ENCODE assay signal across 8 cellular contexts in the genomic region with DNA sequence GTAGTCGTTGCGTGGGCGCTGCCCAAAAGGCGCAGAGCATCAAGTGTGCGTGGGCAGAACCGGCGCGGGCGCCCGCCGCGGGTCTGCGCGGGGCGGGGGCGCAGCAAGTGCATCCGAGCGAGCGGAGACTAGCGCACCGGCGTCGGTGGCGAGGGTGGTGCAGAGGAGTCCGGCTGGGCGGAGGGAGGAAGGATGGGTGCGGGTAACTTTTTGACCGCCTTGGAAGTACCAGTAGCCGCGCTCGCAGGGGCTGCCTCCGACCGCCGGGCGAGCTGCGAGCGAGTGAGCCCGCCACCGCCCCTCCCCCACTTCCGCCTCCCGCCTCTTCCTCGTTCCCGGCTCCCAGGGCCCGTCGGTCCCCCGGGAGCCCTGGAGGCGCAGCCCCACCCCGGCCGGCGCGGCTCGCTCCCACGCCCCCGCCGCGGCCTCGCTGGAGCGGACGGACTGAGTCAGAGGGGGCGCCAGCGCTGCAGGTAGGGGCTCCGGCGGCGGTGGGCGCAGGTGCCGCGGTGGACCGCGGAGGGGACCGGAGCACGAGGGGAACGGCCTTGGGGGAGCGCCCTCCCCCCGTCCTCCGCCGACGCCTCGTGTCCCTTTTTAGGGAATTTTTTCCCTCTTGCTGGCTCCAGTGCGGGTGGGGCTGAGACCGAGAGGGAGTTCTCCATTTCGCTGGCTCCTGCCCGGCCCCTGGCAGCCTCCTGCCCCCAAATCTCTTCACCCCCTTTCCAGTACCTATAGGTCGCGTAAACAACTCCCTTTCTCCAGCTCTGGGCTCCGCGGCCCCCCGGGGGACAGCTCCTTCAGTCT. TPM values are rescaled to one million over a fixed set of nuclear protein-coding genes. Genes with fewer than 3 reads are reported as not detected.
DNase-seq lines count a peak whose midpoint lies in the region; ATAC-seq and TF ChIP-seq lines count a peak whose summit lies in the region.

No MANE protein-coding gene starts in this region.

- H3K36me3 Mint-ChIP-seq in activated naive CD8-positive, alpha-beta T cell treated with anti-CD3 and anti-CD28 coated beads, Interleukin-2, amount 50 U/mL, for 24 hours (ENCODE audit: low read depth): peaks cover 19% of the 10 kb centered on the region

- intact Hi-C loops in cardiac septum (cut with DNase I) (loop anchor here (2.0 to 5.0 kb wide), 3 partner anchors 34 to 64 kb away; no protein-coding TSS in a partner anchor), uterus (cut with DNase I; ENCODE audit: low total_unique reads) (no loop called here)

- peaks cover 3% of the 10 kb centered on the region for H3K79me2 ChIP-seq in osteoblast (ENCODE audit: insufficient read depth, low read length)

- peaks cover 5% of the 10 kb centered on the region for H4K20me1 ChIP-seq in osteoblast (ENCODE audit: insufficient read depth, low read length)

- in situ Hi-C loops in ACHN (cut with HindIII; ENCODE audit: low pct_ligation_motif_present, low pct_unique_long_range_greater_than_20kb, low sequenced_read_pairs): no loop called here

- H3K4me3 ChIP-seq in HFF-Myc (replicated peaks; ENCODE audit: low read depth, low read length): peak overlapping the region; percentile 72
- H3K4me3 ChIP-seq in osteoblast (ENCODE audit: insufficient read depth, low read length): peak overlapping the region; percentile 82
- H3K4me3 ChIP-seq in uterus: peak overlapping the region; percentile 70 to 74

- H3K4me2 ChIP-seq in osteoblast (ENCODE audit: insufficient read depth, low read length): peak overlapping the region; percentile 93

- H3K4me1 ChIP-seq in osteoblast (ENCODE audit: insufficient read depth, low read length): peaks cover 12% of the 10 kb centered on the region
- H3K4me1 ChIP-seq in uterus: peaks cover 0 to 5% of the 10 kb centered on the region in 2 donors

- H3K4me3 Mint-ChIP-seq in activated naive CD8-positive, alpha-beta T cell treated with anti-CD3 and anti-CD28 coated beads, Interleukin-2, amount 50 U/mL, for 24 hours: peak overlapping the region; percentile 75

- H3K9me3 Mint-ChIP-seq in activated naive CD8-positive, alpha-beta T cell treated with anti-CD3 and anti-CD28 coated beads, Interleukin-2, amount 50 U/mL, for 24 hours: peaks cover 6% of the 10 kb centered on the region

- H3K27me3 Mint-ChIP-seq in activated naive CD8-positive, alpha-beta T cell treated with anti-CD3 and anti-CD28 coated beads, Interleukin-2, amount 50 U/mL, for 24 hours: peaks cover 7% of the 10 kb centered on the region

- TF ChIP-seq CTCF in HFF-Myc (IDR thresholded peaks at IDR 0.05; ENCODE audit: low read depth, low read length, missing control alignments) (no peak), osteoblast (IDR thresholded peaks at IDR 0.05; ENCODE audit: extremely low read depth, low read depth, low read length) (no peak), uterus (IDR thresholded peaks at IDR 0.05) (peak in 1 of 4 experiments; percentile 14)

- H3K27me3 ChIP-seq in osteoblast (ENCODE audit: insufficient read depth, low read length): no peaks in the 10 kb centered on the region
- H3K27me3 ChIP-seq in uterus: no peaks in the 10 kb centered on the region

- TF ChIP-seq POLR2A in uterus (IDR thresholded peaks at IDR 0.05): peak in 1 of 2 donors; percentile 73

- DNase-seq in ACHN (peak; percentile 50), HFF-Myc (ENCODE audit: extremely low read depth, low read depth) (no peak), SHP77 treated with DMSO at 0.1 percent for 48 hours (lab: John Stamatoyannopoulos, UW) (peak; percentile 27), cardiac septum (ENCODE audit: low spot score) (peak; percentile 92), osteoblast (ENCODE audit: insufficient read length, low spot score, missing footprints) (peak; percentile 96), uterus (peak; percentile 75 to 78), GOT3 (lab: John Stamatoyannopoulos, UW) (no peak)
- peak; percentile 64 for DNase-seq in activated naive CD8-positive, alpha-beta T cell treated with anti-CD3 and anti-CD28 coated beads, Interleukin-2, amount 50 U/mL, for 24 hours

- peak overlapping the region; percentile 76 for H3K27ac ChIP-seq in osteoblast (ENCODE audit: low read depth, low read length)
- peak overlapping the region; percentile 93 to 95 for H3K27ac ChIP-seq in uterus

- peaks cover 36% of the 10 kb centered on the region for H3K4me1 Mint-ChIP-seq in activated naive CD8-positive, alpha-beta T cell treated with anti-CD3 and anti-CD28 coated beads, Interleukin-2, amount 50 U/mL, for 24 hours

- peak overlapping the region; percentile 68 for H3K27ac Mint-ChIP-seq in activated naive CD8-positive, alpha-beta T cell treated with anti-CD3 and anti-CD28 coated beads, Interleukin-2, amount 50 U/mL, for 24 hours

- peak; percentile 56 for ATAC-seq in activated naive CD8-positive, alpha-beta T cell treated with anti-CD3 and anti-CD28 coated beads, Interleukin-2, amount 50 U/mL, for 24 hours

- H3K9me3 ChIP-seq in osteoblast (ENCODE audit: low read depth, low read length) (no peaks in the 10 kb centered on the region), uterus (no peaks in the 10 kb centered on the region)

- peak overlapping the region; percentile 83 for H2AFZ ChIP-seq in osteoblast (ENCODE audit: low read length)

- no peaks in the 10 kb centered on the region for H3K36me3 ChIP-seq in osteoblast (ENCODE audit: insufficient read depth, low read length)
- no peaks in the 10 kb centered on the region for H3K36me3 ChIP-seq in uterus

RNA-seq across cellular contexts. Expression of gene DBNDD2, which starts 1.6 kb away (rescaled TPM):
- total RNA-seq in cardiac septum (209 TPM), osteoblast (8.7 and 13.0 TPM in 2 replicates), uterus (10 to 100 TPM in 3 of 4 donors, 1 to 10 TPM in 1; 7.5 to 84.2 (median 62.4) TPM)

RNA-seq across cellular contexts. Expression of gene PIGT, which starts 9.5 kb away (rescaled TPM):
- total RNA-seq in cardiac septum: 139 TPM
- total RNA-seq in osteoblast: 52.8 and 56.6 TPM in 2 replicates
- 10 to 100 TPM; 28.7 to 89.2 (median 62.6) TPM for total RNA-seq in uterus

RNA-seq across cellular contexts. Expression of gene TP53TG5, which starts 28.3 kb away (rescaled TPM):
- total RNA-seq in cardiac septum (2.2 TPM), osteoblast (not detected in 2 replicates), uterus (1 to 10 TPM in 1 of 4 donors, not detected in 3; 1.9 TPM)

RNA-seq across cellular contexts. Expression of gene SYS1, which starts 43.5 kb away (rescaled TPM):
- 17.4 TPM for total RNA-seq in cardiac septum
- 26.5 and 31.8 TPM in 2 replicates for total RNA-seq in osteoblast
- total RNA-seq in uterus: 10 to 100 TPM; 19.0 to 35.6 (median 25.0) TPM

RNA-seq across cellular contexts. Expression of gene SDC4, which starts 58.2 kb away (rescaled TPM):
- total RNA-seq in cardiac septum (100 TPM), osteoblast (182 and 267 TPM in 2 replicates), uterus (10 to 100 TPM in 3 of 4 donors, 1 to 10 TPM in 1; 7.9 to 77.9 (median 48.4) TPM)

Comparison
In these comparisons a context has a peak if more than half of its experiments do, and no peak if none do; other contexts are left out.
1. DNase-seq: peak in ACHN (single experiment), SHP77 treated with DMSO at 0.1 percent for 48 hours (single experiment), activated naive CD8-positive, alpha-beta T cell treated with anti-CD3 and anti-CD28 coated beads, Interleukin-2, amount 50 U/mL, for 24 hours (single experiment), cardiac septum (single experiment), osteoblast (single experiment) and uterus (2 of 2); none in HFF-Myc (single experiment) and GOT3 (single experiment).
2. Peak in every context shown above with its lines, with median percentiles within 50 percentile points of each other: H3K4me3 ChIP-seq.